1 cellular context compared by ENCODE assay signal in genomic region chr13:79349011-79349410, GRCh38.
TF ChIP-seq lines count a peak whose summit lies in the region.

No MANE protein-coding gene starts in this region.

TF ChIP-seq in IMR-90, 13 proteins besides CTCF, POLR2A, EP300 and RAD21 (continued from another document):
- TF ChIP-seq, protein P1, sequence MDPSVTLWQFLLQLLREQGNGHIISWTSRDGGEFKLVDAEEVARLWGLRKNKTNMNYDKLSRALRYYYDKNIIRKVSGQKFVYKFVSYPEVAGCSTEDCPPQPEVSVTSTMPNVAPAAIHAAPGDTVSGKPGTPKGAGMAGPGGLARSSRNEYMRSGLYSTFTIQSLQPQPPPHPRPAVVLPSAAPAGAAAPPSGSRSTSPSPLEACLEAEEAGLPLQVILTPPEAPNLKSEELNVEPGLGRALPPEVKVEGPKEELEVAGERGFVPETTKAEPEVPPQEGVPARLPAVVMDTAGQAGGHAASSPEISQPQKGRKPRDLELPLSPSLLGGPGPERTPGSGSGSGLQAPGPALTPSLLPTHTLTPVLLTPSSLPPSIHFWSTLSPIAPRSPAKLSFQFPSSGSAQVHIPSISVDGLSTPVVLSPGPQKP (IDR thresholded peaks at IDR 0.05; ENCODE audit: borderline replicate concordance, low read depth, low read length): no peak
- TF ChIP-seq NFE2L2 (IDR thresholded peaks at IDR 0.05; ENCODE audit: low read depth, low read length): no peak
